In the genomic region with DNA sequence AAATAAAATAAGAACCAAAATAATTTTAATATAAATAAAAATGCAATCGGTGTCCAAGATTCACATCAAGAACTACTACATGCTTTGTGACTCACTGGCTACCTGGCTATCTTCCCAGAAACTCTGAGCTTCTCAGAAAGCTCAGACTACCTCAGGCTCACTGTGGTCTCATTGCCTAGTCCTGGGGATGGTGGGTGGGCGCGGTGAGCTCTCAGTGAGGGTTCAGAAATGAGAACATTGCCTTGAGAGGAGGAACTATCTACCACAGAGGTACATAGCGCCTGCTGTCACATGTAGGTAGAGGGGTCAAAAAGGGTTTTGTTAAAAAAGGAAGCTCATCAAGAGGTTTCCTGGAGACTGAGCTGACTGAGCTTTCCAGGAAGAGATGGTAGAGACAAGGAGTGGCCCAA, we compare ENCODE assay signal across 12 cellular contexts.
DNase-seq lines count a peak whose midpoint lies in the region; ATAC-seq and TF ChIP-seq lines count a peak whose summit lies in the region.
"Had no signal": no experiment of that assay in that cellular context is flagged by ENCODE, and none has a peak within 500 bp of the region (broad histone marks: within the 10 kb centered on the region; RNA-seq: fewer than 3 reads in every experiment).

No MANE protein-coding gene starts in this region.

- peak; percentile 75 for DNase-seq in EH (ENCODE audit: low read depth)
- peak; percentile 19 for DNase-seq in LHCN-M2 (ENCODE audit: low read depth)
- DNase-seq in cardiac fibroblast (ENCODE audit: low read depth in 2 of 2): peak; percentile 41 to 57
- peak; percentile 16 for DNase-seq in middle frontal gyrus (ENCODE audit: extremely low spot score, low spot score)
- DNase-seq in T-helper 9 cell: no peak
- no peak for DNase-seq in psoas muscle
- no peak for DNase-seq in ACHN
- DNase-seq: activated T-cell treated with anti-CD3 and anti-CD28 coated beads for 4 hours, colonic mucosa, DND-41, NCI-H1105 treated with DMSO at 0.1 percent for 48 hours had no signal

- 63 to 69% (median 67%) methylated on average over 4 of the region's 4 CpGs for WGBS in psoas muscle, 3 donors

- H3K4me3 ChIP-seq in cardiac fibroblast (replicated peaks in 1 of 2; ENCODE audit: low read depth in 2 of 2, low read length in 2 of 2): no peak overlapping the region
- no peak overlapping the region for H3K4me3 ChIP-seq in psoas muscle
- H3K4me3 ChIP-seq: colonic mucosa had no signal

- peaks cover 0 to 19% (median 0%) of the 10 kb centered on the region in 3 donors for H3K27me3 ChIP-seq in psoas muscle (ENCODE audit: insufficient read depth in 3 of 3, low read length in 2 of 3)
- H3K27me3 ChIP-seq: colonic mucosa had no signal

- no peaks in the 10 kb centered on the region for H3K4me1 ChIP-seq in psoas muscle
- H3K4me1 ChIP-seq: colonic mucosa had no signal

- in situ Hi-C loops in ACHN (cut with HindIII; ENCODE audit: low pct_ligation_motif_present, low pct_unique_long_range_greater_than_20kb, low sequenced_read_pairs): no loop called here

- H3K27ac ChIP-seq in psoas muscle: no peak overlapping the region
- H3K27ac ChIP-seq: colonic mucosa had no signal

- intact Hi-C loops in psoas muscle (cut with DNase I): no loop called here

- ATAC-seq in HG02852 (IDR thresholded peaks at IDR 0.05; ENCODE audit: unreplicated experiment) (no peak), psoas muscle (no peak)

- no peaks in the 10 kb centered on the region for H3K36me3 ChIP-seq in psoas muscle (ENCODE audit: insufficient read depth in 1 of 2, low read depth in 1 of 2)
- H3K36me3 ChIP-seq: colonic mucosa had no signal

- TF ChIP-seq CTCF in cardiac fibroblast (IDR thresholded peaks at IDR 0.05; ENCODE audit: low read depth, low read length) (no peak), psoas muscle (IDR thresholded peaks at IDR 0.05) (no peak)

- H3K9me3 ChIP-seq in psoas muscle: no peaks in the 10 kb centered on the region
- H3K9me3 ChIP-seq: colonic mucosa had no signal

Comparison
In these comparisons a context has a peak if more than half of its experiments do, and no peak if none do; other contexts are left out.
1. DNase-seq: peak in EH (single experiment), LHCN-M2 (single experiment), cardiac fibroblast (2 of 2) and middle frontal gyrus (single experiment); none in T-helper 9 cell (single experiment), psoas muscle (0 of 2) and ACHN (single experiment).